1 cellular context compared by ENCODE assay signal in the genomic region with DNA sequence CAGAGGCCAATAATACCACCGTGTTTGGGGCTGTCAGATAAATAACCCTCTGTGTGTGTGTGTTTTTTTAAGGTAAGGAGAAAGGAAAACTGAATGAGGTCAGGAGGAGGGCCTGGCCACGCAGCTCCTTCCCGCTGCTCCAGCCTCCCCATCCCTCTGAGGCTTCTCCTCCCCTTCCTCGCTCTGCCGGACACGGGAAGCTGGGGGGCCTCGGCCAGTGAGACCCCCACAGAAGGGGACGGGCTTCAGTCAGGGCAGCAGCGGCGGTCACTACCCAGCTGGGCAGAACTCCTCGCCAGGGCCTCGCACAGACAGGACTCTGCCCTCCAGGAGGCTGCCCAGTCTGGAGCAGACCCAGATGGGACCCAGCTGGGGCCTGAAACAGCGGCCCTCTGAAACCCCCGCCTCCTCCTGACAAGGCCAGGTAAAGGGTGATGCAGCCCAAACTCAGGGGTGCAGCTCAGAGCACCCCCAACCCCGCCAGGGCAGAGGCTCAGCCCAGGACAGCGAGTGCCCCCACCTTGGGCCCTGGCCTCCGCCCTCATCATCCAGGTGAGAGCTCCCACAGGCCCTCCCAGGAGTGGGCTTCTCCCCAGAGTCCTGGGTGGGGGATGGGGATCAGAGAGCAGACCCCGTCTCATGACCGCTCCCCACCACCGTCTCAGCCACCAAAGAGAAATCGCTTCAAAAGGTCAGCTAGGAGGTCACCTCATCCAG.
TF ChIP-seq lines count a peak whose summit lies in the region.

No MANE protein-coding gene starts in this region.

TF ChIP-seq in HCT116, 20 proteins besides CTCF, POLR2A, EP300 and RAD21 (continued from another document):
- TF ChIP-seq, protein P1, sequence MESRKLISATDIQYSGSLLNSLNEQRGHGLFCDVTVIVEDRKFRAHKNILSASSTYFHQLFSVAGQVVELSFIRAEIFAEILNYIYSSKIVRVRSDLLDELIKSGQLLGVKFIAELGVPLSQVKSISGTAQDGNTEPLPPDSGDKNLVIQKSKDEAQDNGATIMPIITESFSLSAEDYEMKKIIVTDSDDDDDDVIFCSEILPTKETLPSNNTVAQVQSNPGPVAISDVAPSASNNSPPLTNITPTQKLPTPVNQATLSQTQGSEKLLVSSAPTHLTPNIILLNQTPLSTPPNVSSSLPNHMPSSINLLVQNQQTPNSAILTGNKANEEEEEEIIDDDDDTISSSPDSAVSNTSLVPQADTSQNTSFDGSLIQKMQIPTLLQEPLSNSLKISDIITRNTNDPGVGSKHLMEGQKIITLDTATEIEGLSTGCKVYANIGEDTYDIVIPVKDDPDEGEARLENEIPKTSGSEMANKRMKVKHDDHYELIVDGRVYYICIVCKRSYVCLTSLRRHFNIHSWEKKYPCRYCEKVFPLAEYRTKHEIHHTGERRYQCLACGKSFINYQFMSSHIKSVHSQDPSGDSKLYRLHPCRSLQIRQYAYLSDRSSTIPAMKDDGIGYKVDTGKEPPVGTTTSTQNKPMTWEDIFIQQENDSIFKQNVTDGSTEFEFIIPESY (IDR thresholded peaks at IDR 0.05; ENCODE audit: extremely low read depth, insufficient replicate concordance, low read length), result no peak
- no peak for TF ChIP-seq EGR1 (IDR thresholded peaks at IDR 0.05; ENCODE audit: low read depth)
- TF ChIP-seq, protein P2, sequence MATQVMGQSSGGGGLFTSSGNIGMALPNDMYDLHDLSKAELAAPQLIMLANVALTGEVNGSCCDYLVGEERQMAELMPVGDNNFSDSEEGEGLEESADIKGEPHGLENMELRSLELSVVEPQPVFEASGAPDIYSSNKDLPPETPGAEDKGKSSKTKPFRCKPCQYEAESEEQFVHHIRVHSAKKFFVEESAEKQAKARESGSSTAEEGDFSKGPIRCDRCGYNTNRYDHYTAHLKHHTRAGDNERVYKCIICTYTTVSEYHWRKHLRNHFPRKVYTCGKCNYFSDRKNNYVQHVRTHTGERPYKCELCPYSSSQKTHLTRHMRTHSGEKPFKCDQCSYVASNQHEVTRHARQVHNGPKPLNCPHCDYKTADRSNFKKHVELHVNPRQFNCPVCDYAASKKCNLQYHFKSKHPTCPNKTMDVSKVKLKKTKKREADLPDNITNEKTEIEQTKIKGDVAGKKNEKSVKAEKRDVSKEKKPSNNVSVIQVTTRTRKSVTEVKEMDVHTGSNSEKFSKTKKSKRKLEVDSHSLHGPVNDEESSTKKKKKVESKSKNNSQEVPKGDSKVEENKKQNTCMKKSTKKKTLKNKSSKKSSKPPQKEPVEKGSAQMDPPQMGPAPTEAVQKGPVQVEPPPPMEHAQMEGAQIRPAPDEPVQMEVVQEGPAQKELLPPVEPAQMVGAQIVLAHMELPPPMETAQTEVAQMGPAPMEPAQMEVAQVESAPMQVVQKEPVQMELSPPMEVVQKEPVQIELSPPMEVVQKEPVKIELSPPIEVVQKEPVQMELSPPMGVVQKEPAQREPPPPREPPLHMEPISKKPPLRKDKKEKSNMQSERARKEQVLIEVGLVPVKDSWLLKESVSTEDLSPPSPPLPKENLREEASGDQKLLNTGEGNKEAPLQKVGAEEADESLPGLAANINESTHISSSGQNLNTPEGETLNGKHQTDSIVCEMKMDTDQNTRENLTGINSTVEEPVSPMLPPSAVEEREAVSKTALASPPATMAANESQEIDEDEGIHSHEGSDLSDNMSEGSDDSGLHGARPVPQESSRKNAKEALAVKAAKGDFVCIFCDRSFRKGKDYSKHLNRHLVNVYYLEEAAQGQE (IDR thresholded peaks at IDR 0.05; ENCODE audit: low read depth), result no peak
- no peak for TF ChIP-seq ZNF274 (IDR thresholded peaks at IDR 0.05; ENCODE audit: low read depth, low read length)
- no peak for TF ChIP-seq JUND (IDR thresholded peaks at IDR 0.05)
- TF ChIP-seq CEBPB (IDR thresholded peaks at IDR 0.05; ENCODE audit: low read depth), result no peak
- no peak for TF ChIP-seq ZFX (IDR thresholded peaks at IDR 0.05)
- TF ChIP-seq FOSL1 (IDR thresholded peaks at IDR 0.05; ENCODE audit: low read depth), result no peak
- TF ChIP-seq YY1 (IDR thresholded peaks at IDR 0.05; ENCODE audit: extremely low read depth, insufficient replicate concordance, low read depth, low read length), result no peak
- no peak for TF ChIP-seq CBX3 (IDR thresholded peaks at IDR 0.05; ENCODE audit: low read depth)
